Comparison of ENCODE assay signal across 34 cellular contexts in the genomic region with DNA sequence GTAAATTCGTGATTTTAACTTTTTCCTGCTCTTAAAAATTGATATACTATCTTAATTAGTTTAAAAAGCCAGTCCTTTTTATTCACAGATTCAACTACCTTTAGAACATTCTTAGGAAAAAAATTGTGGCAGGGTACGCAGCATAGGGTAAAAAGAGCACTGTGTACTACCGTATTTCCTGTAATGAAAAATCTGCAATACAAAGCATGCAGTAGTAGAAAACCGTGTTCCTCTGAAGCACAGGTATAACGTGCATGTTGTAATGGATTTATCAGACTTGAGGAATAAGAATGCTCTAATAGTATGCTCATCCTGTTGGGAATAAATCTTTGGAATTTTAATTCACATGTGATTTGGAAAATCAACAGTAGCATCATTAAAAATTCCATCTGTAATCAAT.
"Had no signal": no experiment of that assay in that cellular context is flagged by ENCODE, and none has a peak within 500 bp of the region (broad histone marks: within the 10 kb centered on the region; RNA-seq: fewer than 3 reads in every experiment).

No MANE protein-coding gene starts in this region.

- DNase-seq: activated effector memory CD4-positive, alpha-beta T cell treated with anti-CD3 and anti-CD28 coated beads, Interleukin-2, amount 50 U/mL, for 16 hours; activated effector memory CD4-positive, alpha-beta T cell treated with Interleukin-2 at 50 U/mL for 16 hours; activated gamma-delta T cell; activated gamma-delta T cell treated with Interleukin-2 at 50 U/mL for 16 hours; activated naive CD4-positive, alpha-beta T cell; activated naive CD4-positive, alpha-beta T cell treated with anti-CD3 and anti-CD28 coated beads for 36 hours; activated naive CD4-positive, alpha-beta T cell treated with anti-CD3 and anti-CD28 coated beads, Interleukin-2, amount 10 ng/mL, durations not matched to agents 7 days and 5 days; activated naive CD4-positive, alpha-beta T cell treated with anti-CD3 and anti-CD28 coated beads, Interleukin-2, amount 50 U/mL, for 16 hours; activated naive CD4-positive, alpha-beta T cell treated with Interleukin-2 at 50 U/mL for 16 hours; activated naive CD8-positive, alpha-beta T cell treated with anti-CD3 and anti-CD28 coated beads for 36 hours; activated naive CD8-positive, alpha-beta T cell treated with anti-CD3 and anti-CD28 coated beads, Interleukin-2, amount 10 ng/mL, durations not matched to agents 7 days and 5 days; activated naive CD8-positive, alpha-beta T cell treated with anti-CD3 and anti-CD28 coated beads, Interleukin-2, amount 50 U/mL, for 24 hours; activated T-cell treated with anti-CD3 and anti-CD28 coated beads, Interleukin-2, amount 50 U/mL, for 1 hour; activated T-cell treated with anti-CD3 and anti-CD28 coated beads, Interleukin-2, amount 50 U/mL, for 24 hours; activated T-cell treated with anti-CD3 and anti-CD28 coated beads, Interleukin-2, amount 50 U/mL, for 4 hours; activated T-cell treated with anti-CD3 and anti-CD28 coated beads, Interleukin-2, amount 50 U/mL, for 48 hours; activated T-cell treated with anti-CD3 and anti-CD28 coated beads, Interleukin-2, amount 50 U/mL, for 72 hours; adrenal gland; amniotic stem cell; amygdala; anterior cingulate cortex; aorta; body of pancreas; brain microvascular endothelial cell; caudate nucleus; central memory CD4-positive, alpha-beta T cell; cerebellar nuclear complex had no signal

- H3K4me1 ChIP-seq: adrenal gland, ascending aorta, body of pancreas, breast epithelium had no signal

- FAIRE-seq: astrocyte, bronchial epithelial cell had no signal

- H3K9me3 ChIP-seq: adrenal gland, ascending aorta, body of pancreas, breast epithelium had no signal

- H3K27me3 ChIP-seq: adrenal gland, ascending aorta, body of pancreas, brain microvascular endothelial cell, breast epithelium, cardiac muscle cell had no signal

- H3K27ac ChIP-seq: adrenal gland, ascending aorta, body of pancreas, brain microvascular endothelial cell, breast epithelium, cardiac muscle cell had no signal

- H3K36me3 ChIP-seq: adrenal gland, ascending aorta, brain microvascular endothelial cell, breast epithelium, cardiac muscle cell had no signal

- H3K4me3 ChIP-seq: adrenal gland, ascending aorta, body of pancreas, breast epithelium, cardiac muscle cell had no signal

- ATAC-seq: activated naive CD4-positive, alpha-beta T cell treated with anti-CD3 and anti-CD28 coated beads, Interleukin-2, amount 50 U/mL, for 72 hours; activated naive CD8-positive, alpha-beta T cell treated with anti-CD3 and anti-CD28 coated beads, Interleukin-2, amount 50 U/mL, for 24 hours; activated T-cell treated with anti-CD3 and anti-CD28 coated beads, Interleukin-2, amount 50 U/mL, for 4 hours; activated T-cell treated with anti-CD3 and anti-CD28 coated beads, Interleukin-2, amount 50 U/mL, for 72 hours; activated T-helper 17 cell treated with anti-CD3 and anti-CD28 coated beads, Interleukin-2, amount 50 U/mL, for 72 hours; body of pancreas had no signal
